ENCODE assay signal across 23 cellular contexts in the genomic region with DNA sequence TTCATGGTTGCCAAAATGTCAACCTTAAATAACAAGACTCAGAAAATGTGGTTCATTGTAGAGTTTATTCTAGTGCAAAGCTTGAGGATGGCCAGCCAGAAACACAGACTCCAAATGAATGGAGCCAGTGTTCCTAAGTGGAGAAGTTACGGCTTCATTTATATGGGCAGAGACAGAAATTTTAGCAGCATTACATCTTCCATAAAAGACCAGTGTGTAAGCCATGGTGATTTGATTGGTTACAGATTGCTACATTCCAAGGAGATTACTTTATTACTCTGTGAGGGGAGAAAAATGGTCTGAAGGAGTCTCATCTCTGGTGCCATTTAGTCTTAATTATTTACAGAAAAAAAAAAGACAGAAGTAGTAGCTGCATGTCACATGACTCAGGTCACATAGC.
DNase-seq lines count a peak whose midpoint lies in the region; ATAC-seq and TF ChIP-seq lines count a peak whose summit lies in the region.
"Had no signal": no experiment of that assay in that cellular context is flagged by ENCODE, and none has a peak within 500 bp of the region (broad histone marks: within the 10 kb centered on the region; RNA-seq: fewer than 3 reads in every experiment).

No MANE protein-coding gene starts in this region.

- H3K4me3 ChIP-seq in AG04449 (ENCODE audit: low read depth, low read length) (no peak overlapping the region), GM23248 (peak overlapping the region; percentile 25), mesendoderm (ENCODE audit: low read length) (no peak overlapping the region)
- H3K4me3 ChIP-seq: A549, cardiac muscle cell, coronary artery, neural progenitor cell had no signal

- H3K79me2 ChIP-seq in GM23248 (ENCODE audit: insufficient read depth) (no peaks in the 10 kb centered on the region), mesendoderm (ENCODE audit: control insufficient read depth, insufficient read depth, low read length) (no peaks in the 10 kb centered on the region)

- no peak overlapping the region for H3K23ac ChIP-seq in mesendoderm (ENCODE audit: low read length)

- WGBS in GM23248 (ENCODE audit: low coverage in 1 of 2, low lambda C conversion rate in 2 of 2, missing lambda C conversion rate in 2 of 2), 2 experiments: 0 to 11% methylated on average over 1 of the region's 1 CpG
- no CpG with 5 or more reads among the region's 1 CpG for WGBS in mesendoderm (ENCODE audit: extremely low coverage, insufficient coverage, low lambda C conversion rate)

- H3K4ac ChIP-seq in mesendoderm (ENCODE audit: low read depth, low read length): no peak overlapping the region

- H3K36me3 ChIP-seq in GM23248 (ENCODE audit: low read depth) (no peaks in the 10 kb centered on the region), mesendoderm (ENCODE audit: control insufficient read depth, insufficient read depth, low read length) (no peaks in the 10 kb centered on the region)
- H3K36me3 ChIP-seq: cardiac muscle cell, neural progenitor cell, WERI-Rb-1 had no signal

- no peaks in the 10 kb centered on the region for H4K20me1 ChIP-seq in GM23248 (ENCODE audit: insufficient read depth)

- H3K9ac ChIP-seq in GM23248 (0 out of 2 replicates have a peak overlapping the region, but pooled peaks have one; percentile 5), mesendoderm (ENCODE audit: low read length) (no peak overlapping the region)
- H3K9ac ChIP-seq: neural progenitor cell had no signal

- no peaks in the 10 kb centered on the region for H3K79me1 ChIP-seq in mesendoderm (ENCODE audit: low read length)

- peaks cover 17% of the 10 kb centered on the region for H3F3A ChIP-seq in GM23248 (ENCODE audit: insufficient read depth)

- no peak overlapping the region for H4K8ac ChIP-seq in mesendoderm (ENCODE audit: low read depth, low read length)

- no peaks in the 10 kb centered on the region for H3K9me2 ChIP-seq in GM23248 (ENCODE audit: insufficient read depth)

- H3K27ac ChIP-seq in GM23248: peak overlapping the region; percentile 58
- no peak overlapping the region for H3K27ac ChIP-seq in mesendoderm (ENCODE audit: low read depth, low read length)
- H3K27ac ChIP-seq: A549, cardiac muscle cell, coronary artery, neural progenitor cell, RWPE1, WERI-Rb-1 had no signal

- CTCF ChIA-PET in AG04449 (lab: Yijun Ruan, JAX): interaction anchor here (1.1 to 4.1 kb wide), 3 partner anchors 25 to 44 kb away, joined by 3 to 18 read pairs (median 3); no protein-coding TSS in a partner anchor

- peak overlapping the region; percentile 27 for H2BK15ac ChIP-seq in mesendoderm (replicated peaks; ENCODE audit: low read depth)

- H3K27me3 ChIP-seq in GM23248 (replicated peaks; ENCODE audit: insufficient read depth): no peaks in the 10 kb centered on the region
- no peaks in the 10 kb centered on the region for H3K27me3 ChIP-seq in mesendoderm (ENCODE audit: insufficient read depth, low read length, poor library complexity)
- H3K27me3 ChIP-seq: cardiac muscle cell, neural progenitor cell had no signal

- H2BK120ac ChIP-seq in mesendoderm (ENCODE audit: low read depth, low read length): no peak overlapping the region

- no peak overlapping the region for H3K18ac ChIP-seq in mesendoderm (ENCODE audit: low read length)

- H3K4me2 ChIP-seq in GM23248 (ENCODE audit: unreplicated experiment): peak overlapping the region; percentile 35
- H3K4me2 ChIP-seq in mesendoderm (ENCODE audit: low read length): no peak overlapping the region
- H3K4me2 ChIP-seq: A549, neural progenitor cell had no signal

- POLR2A ChIA-PET in AG04449 (lab: Yijun Ruan, JAX): interaction anchor here (1.2 kb wide), 1 partner anchor 10 kb away, joined by 3 read pairs; no protein-coding TSS in a partner anchor

- no peak overlapping the region for H2BK5ac ChIP-seq in mesendoderm (ENCODE audit: low read length)

- no peak overlapping the region for H3K56ac ChIP-seq in mesendoderm (ENCODE audit: low read length)

- H3K4me1 ChIP-seq in GM23248 (ENCODE audit: insufficient read depth): peaks cover 20% of the 10 kb centered on the region
- H3K4me1 ChIP-seq in mesendoderm (ENCODE audit: control insufficient read depth, low read depth, low read length): no peaks in the 10 kb centered on the region
- H3K4me1 ChIP-seq: A549 had no signal

- H2AFZ ChIP-seq in GM23248: peak overlapping the region; percentile 72
- H2AFZ ChIP-seq: neural progenitor cell had no signal

- ATAC-seq in GM21619 (IDR thresholded peaks at IDR 0.05; ENCODE audit: unreplicated experiment): no peak
- ATAC-seq in HG02973 (IDR thresholded peaks at IDR 0.05; ENCODE audit: unreplicated experiment): no peak
- ATAC-seq: A549 had no signal

- no peaks in the 10 kb centered on the region for H3K9me3 ChIP-seq in GM23248 (ENCODE audit: low read depth)
- H3K9me3 ChIP-seq: A549 had no signal

- TF ChIP-seq CTCF in AG04449 (IDR thresholded peaks at IDR 0.05; ENCODE audit: insufficient read depth, low read length, missing control alignments): no peak

- DNase-seq in AG04449 (ENCODE audit: low read depth, low spot score) (peak; percentile 26), GM23248 (peak; percentile 70), astrocyte of the hippocampus (ENCODE audit: low read depth, low spot score) (peak; percentile 13), mesendoderm (no peak), NCI-H2196 (lab: John Stamatoyannopoulos, UW; ENCODE audit: unreplicated experiment) (no peak), T-helper 2 cell (no peak)
- DNase-seq: activated CD4-positive, alpha-beta T cell treated with anti-CD3 and anti-CD28 coated beads, Interleukin-2, amount 10 ng/mL, durations not matched to agents 7 days and 5 days; activated naive CD4-positive, alpha-beta T cell treated with anti-CD3 and anti-CD28 coated beads, Interleukin-2, amount 10 ng/mL, durations not matched to agents 7 days and 5 days; amygdala; EL; kidney; NCI-H2029; NCI-H226; stimulated activated CD4-positive, alpha-beta T cell treated with anti-CD3 and anti-CD28 coated beads, Interleukin-2, amount 100 ng/mL, for 24 hours; T-helper 9 cell; WERI-Rb-1 had no signal

- H4K5ac ChIP-seq in mesendoderm (ENCODE audit: low read length): no peak overlapping the region

- H2AK5ac ChIP-seq in mesendoderm (ENCODE audit: low read length): no peak overlapping the region

- in situ Hi-C loops in GM23248 (cut with MboI): no loop called here

Comparison
In these comparisons a context has a peak if more than half of its experiments do, and no peak if none do; other contexts are left out.
1. DNase-seq: peak in AG04449 (single experiment), GM23248 (single experiment) and astrocyte of the hippocampus (single experiment); none in mesendoderm (single experiment), NCI-H2196 (single experiment) and T-helper 2 cell (0 of 5).